In genomic region chr2:218289639-218290315, GRCh38 we compare ENCODE assay signal across 9 cellular contexts. TPM values are rescaled to one million over a fixed set of nuclear protein-coding genes. Genes with fewer than 3 reads are reported as not detected.
A peak's percentile ranks its signal among the peaks of the same experiment; 100 is the strongest.
DNase-seq lines count a peak whose midpoint lies in the region; ATAC-seq and TF ChIP-seq lines count a peak whose summit lies in the region.
"Had no signal": no experiment of that assay in that cellular context is flagged by ENCODE, and none has a peak within 500 bp of the region (broad histone marks: within the 10 kb centered on the region; RNA-seq: fewer than 3 reads in every experiment).

No MANE protein-coding gene starts in this region.

- no TSS peak for BruUV-seq in MCF 10A (replicated peaks; lab: Mats Ljungman, UMichigan)

- no peaks in the 10 kb centered on the region for H3K9me3 ChIP-seq in lung (ENCODE audit: control insufficient read depth in 2 of 2, insufficient read depth in 1 of 2, low read length in 1 of 2)
- H3K9me3 ChIP-seq in thymus (ENCODE audit: control insufficient read depth): no peaks in the 10 kb centered on the region

- no peaks in the 10 kb centered on the region for H3K27me3 ChIP-seq in lung (ENCODE audit: control insufficient read depth, insufficient read depth)
- no peaks in the 10 kb centered on the region for H3K27me3 ChIP-seq in thymus (ENCODE audit: control insufficient read depth, insufficient read depth)

- peaks cover 16% of the 10 kb centered on the region for H3K36me3 Mint-ChIP-seq in activated CD4-positive, alpha-beta T cell treated with anti-CD3 and anti-CD28 coated beads, Interleukin-2, amount 10 ng/mL, durations not matched to agents 24 days and 14 days (ENCODE audit: low read depth)
- peaks cover 14% of the 10 kb centered on the region for H3K36me3 Mint-ChIP-seq in MCF 10A (ENCODE audit: insufficient read depth, unreplicated experiment)

- H3K4me3 ChIP-seq in lung: peak overlapping the region; percentile 76
- no peak overlapping the region for H3K4me3 ChIP-seq in thymus (ENCODE audit: low read length)

- H3K27ac ChIP-seq in lung (ENCODE audit: low read depth in 1 of 2, low read length in 1 of 2): peak overlapping the region; percentile 95 to 97
- H3K27ac ChIP-seq in thymus (ENCODE audit: low read depth): peak overlapping the region; percentile 88
- H3K27ac ChIP-seq: C4-2B had no signal

- WGBS in lung, 2 donors: 30 to 48% methylated on average over 6 of the region's 6 CpGs
- 83% methylated on average over 6 of the region's 6 CpGs for WGBS in thymus

- H3K36me3 ChIP-seq in lung (ENCODE audit: control insufficient read depth in 2 of 2, insufficient read depth in 2 of 2, low read length in 2 of 2) (peaks cover 0 to 2% of the 10 kb centered on the region in 2 donors), thymus (ENCODE audit: control insufficient read depth, insufficient read depth) (no peaks in the 10 kb centered on the region)

- peak; percentile 63 for DNase-seq in activated CD4-positive, alpha-beta T cell treated with anti-CD3 and anti-CD28 coated beads, Interleukin-2, amount 10 ng/mL, durations not matched to agents 24 days and 14 days
- DNase-seq in activated CD4-positive, alpha-beta T cell treated with anti-CD3 and anti-CD28 coated beads, Interleukin-2, amount 50 U/mL, for 1 hour: no peak
- peak; percentile 69 for DNase-seq in MCF 10A (ENCODE audit: unreplicated experiment)
- no peak for DNase-seq in lung (ENCODE audit: low spot score)
- DNase-seq in COR-L47 (lab: John Stamatoyannopoulos, UW): no peak
- DNase-seq in NCI-H1092 (lab: John Stamatoyannopoulos, UW): no peak

- ATAC-seq in lung (ENCODE audit: insufficient read depth, low FRiP score) (no peak), GM18867 (IDR thresholded peaks at IDR 0.05; ENCODE audit: unreplicated experiment) (no peak)

- no peaks in the 10 kb centered on the region for H3K9me3 Mint-ChIP-seq in activated CD4-positive, alpha-beta T cell treated with anti-CD3 and anti-CD28 coated beads, Interleukin-2, amount 10 ng/mL, durations not matched to agents 24 days and 14 days
- no peaks in the 10 kb centered on the region for H3K9me3 Mint-ChIP-seq in MCF 10A (ENCODE audit: unreplicated experiment)

- H3K4me3 Mint-ChIP-seq in activated CD4-positive, alpha-beta T cell treated with anti-CD3 and anti-CD28 coated beads, Interleukin-2, amount 10 ng/mL, durations not matched to agents 24 days and 14 days: peak overlapping the region; percentile 94
- peak overlapping the region; percentile 75 for H3K4me3 Mint-ChIP-seq in MCF 10A (ENCODE audit: unreplicated experiment)

- intact Hi-C loops in activated CD4-positive, alpha-beta T cell treated with anti-CD3 and anti-CD28 coated beads, Interleukin-2, amount 10 ng/mL, durations not matched to agents 24 days and 14 days (cut with micrococcal nuclease): loop anchor here (5.0 to 10.0 kb wide), 2 partner anchors 78 to 1095 kb away; partner anchors contain the start of gene DNPEP
- intact Hi-C loops in MCF 10A (cut with micrococcal nuclease): no loop called here

- H3K27ac Mint-ChIP-seq in activated CD4-positive, alpha-beta T cell treated with anti-CD3 and anti-CD28 coated beads, Interleukin-2, amount 10 ng/mL, durations not matched to agents 24 days and 14 days: peak overlapping the region; percentile 91
- peak overlapping the region; percentile 91 for H3K27ac Mint-ChIP-seq in MCF 10A (ENCODE audit: low read depth, unreplicated experiment)

- peaks cover 16 to 31% of the 10 kb centered on the region in 2 donors for H3K4me1 ChIP-seq in lung (ENCODE audit: control insufficient read depth in 2 of 2, insufficient read depth in 2 of 2, low read length in 2 of 2)
- H3K4me1 ChIP-seq in thymus (ENCODE audit: control insufficient read depth, insufficient read depth, low read length): peaks cover 50% of the 10 kb centered on the region

- TF ChIP-seq CTCF in MCF 10A (IDR thresholded peaks at IDR 0.05; ENCODE audit: unreplicated experiment): no peak
- no peak for TF ChIP-seq CTCF in lung (IDR thresholded peaks at IDR 0.05; ENCODE audit: control extremely low read depth, extremely low read depth)

- CTCF ChIA-PET in MCF 10A (lab: Yijun Ruan, JAX): interaction anchor here (1.0 to 12.3 kb wide), 6 partner anchors 10 to 175 kb away, joined by 3 to 215 read pairs (median 11); partner anchors contain the start of genes AAMP, CATIP and PNKD

- POLR2A ChIA-PET in MCF 10A (lab: Yijun Ruan, JAX): interaction anchor here (0.7 to 11.8 kb wide), 9 partner anchors 9 to 117 kb away, joined by 3 to 390 read pairs (median 17); partner anchors contain the start of genes AAMP, ARPC2, CATIP and PNKD

- H3K27me3 Mint-ChIP-seq in activated CD4-positive, alpha-beta T cell treated with anti-CD3 and anti-CD28 coated beads, Interleukin-2, amount 10 ng/mL, durations not matched to agents 24 days and 14 days: no peaks in the 10 kb centered on the region
- H3K27me3 Mint-ChIP-seq in MCF 10A (ENCODE audit: insufficient read depth, unreplicated experiment): no peaks in the 10 kb centered on the region

- H3K4me1 Mint-ChIP-seq in activated CD4-positive, alpha-beta T cell treated with anti-CD3 and anti-CD28 coated beads, Interleukin-2, amount 10 ng/mL, durations not matched to agents 24 days and 14 days: peaks cover 66% of the 10 kb centered on the region
- peaks cover 49% of the 10 kb centered on the region for H3K4me1 Mint-ChIP-seq in MCF 10A (ENCODE audit: insufficient read depth, unreplicated experiment)

RNA-seq across cellular contexts. Expression of gene TMBIM1, which starts 2.5 kb away (rescaled TPM):
- total RNA-seq in activated CD4-positive, alpha-beta T cell treated with anti-CD3 and anti-CD28 coated beads, Interleukin-2, amount 10 ng/mL, durations not matched to agents 24 days and 14 days: 62.6 and 63.1 TPM in 2 replicates
- total RNA-seq in MCF 10A (2022): 96.8 and 107 TPM in 2 replicates
- total RNA-seq in lung: 100 to 1,000 TPM; 106 to 258 TPM
- 100 to 1,000 TPM in 1 of 2 donors, 10 to 100 TPM in 1; 92.1 to 188 TPM for polyA plus RNA-seq in lung
- 56.2 TPM for polyA plus RNA-seq in thymus

RNA-seq across cellular contexts. Expression of gene PNKD, which starts 19.5 kb away (rescaled TPM):
- 15.0 and 21.5 TPM in 2 replicates for total RNA-seq in activated CD4-positive, alpha-beta T cell treated with anti-CD3 and anti-CD28 coated beads, Interleukin-2, amount 10 ng/mL, durations not matched to agents 24 days and 14 days
- 13.0 and 23.1 TPM in 2 replicates for total RNA-seq in MCF 10A (2022)
- total RNA-seq in lung: 100 to 1,000 TPM in 1 of 2 donors, 10 to 100 TPM in 1; 83.8 to 119 TPM
- polyA plus RNA-seq in lung: 100 to 1,000 TPM; 110 to 137 TPM
- 76.1 TPM for polyA plus RNA-seq in thymus

RNA-seq across cellular contexts. Expression of gene AAMP, which starts 19.8 kb away (rescaled TPM):
- 85.3 and 89.0 TPM in 2 replicates for total RNA-seq in activated CD4-positive, alpha-beta T cell treated with anti-CD3 and anti-CD28 coated beads, Interleukin-2, amount 10 ng/mL, durations not matched to agents 24 days and 14 days
- 95.7 and 98.7 TPM in 2 replicates for total RNA-seq in MCF 10A (2022)
- total RNA-seq in lung: 100 to 1,000 TPM in 1 of 2 donors, 10 to 100 TPM in 1; 72.9 to 193 TPM
- polyA plus RNA-seq in lung: 10 to 100 TPM; 62.0 to 84.2 TPM
- 67.2 TPM for polyA plus RNA-seq in thymus

RNA-seq across cellular contexts. Expression of gene GPBAR1, which starts 29.0 kb away (rescaled TPM):
- 0.40 and 0.68 TPM in 2 replicates for total RNA-seq in activated CD4-positive, alpha-beta T cell treated with anti-CD3 and anti-CD28 coated beads, Interleukin-2, amount 10 ng/mL, durations not matched to agents 24 days and 14 days
- total RNA-seq in MCF 10A (2022): 0.16 TPM in 1 of 2 replicates, not detected in the other
- total RNA-seq in lung: 1 to 10 TPM in 1 of 2 donors, under 1 TPM in 1; 0.60 to 3.2 TPM
- polyA plus RNA-seq in lung: 1 to 10 TPM; 1.0 to 3.3 TPM
- polyA plus RNA-seq in thymus: 1.0 TPM

Comparison
In these comparisons a context has a peak if more than half of its experiments do, and no peak if none do; other contexts are left out.
1. DNase-seq: peak in activated CD4-positive, alpha-beta T cell treated with anti-CD3 and anti-CD28 coated beads, Interleukin-2, amount 10 ng/mL, durations not matched to agents 24 days and 14 days (single experiment) and MCF 10A (single experiment); none in activated CD4-positive, alpha-beta T cell treated with anti-CD3 and anti-CD28 coated beads, Interleukin-2, amount 50 U/mL, for 1 hour (single experiment), lung (single experiment), COR-L47 (single experiment) and NCI-H1092 (single experiment).